Comparison of ENCODE assay signal across 1 cellular context in the genomic region with DNA sequence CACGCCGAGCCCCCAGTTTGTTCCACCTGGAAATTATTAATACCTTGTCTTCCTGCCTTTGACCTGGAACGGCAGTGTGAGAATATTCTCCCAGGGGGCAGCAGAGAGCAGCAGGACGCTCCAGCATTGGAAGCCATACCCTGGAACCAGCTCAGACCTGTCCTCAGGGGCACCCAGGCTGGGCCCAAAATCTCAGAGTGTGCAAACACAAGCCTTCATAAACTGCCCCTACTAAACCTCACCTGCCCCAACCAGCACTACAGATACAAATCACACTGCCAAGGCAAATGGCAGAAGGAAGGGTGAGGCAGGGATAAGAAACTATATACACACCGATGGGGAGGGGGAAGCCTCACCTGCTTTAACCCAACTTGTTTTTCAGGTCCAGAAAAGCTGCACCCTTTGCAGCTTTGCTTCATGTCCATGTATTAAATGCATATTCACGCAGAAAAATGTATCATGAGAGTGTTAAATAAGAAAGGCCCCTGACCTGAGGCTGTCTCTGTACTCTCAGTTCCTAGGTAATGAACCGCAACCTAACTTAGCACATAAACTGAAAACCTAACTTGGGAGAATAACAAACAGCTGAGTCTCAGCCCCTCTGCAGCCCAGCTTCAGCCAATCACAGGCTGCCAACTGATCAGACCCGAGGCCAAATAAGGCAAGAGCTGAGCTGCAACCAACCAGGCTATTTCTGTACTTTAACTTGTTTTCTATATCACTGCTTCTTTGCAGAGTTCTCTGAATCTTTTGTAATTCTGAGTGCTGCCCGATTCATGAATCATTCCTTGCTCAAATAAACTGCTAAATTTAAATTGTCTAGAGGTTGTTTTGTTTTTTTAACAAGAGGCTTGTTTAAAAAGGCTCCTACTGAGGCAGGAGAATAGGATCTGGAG.
TF ChIP-seq lines count a peak whose summit lies in the region.

No MANE protein-coding gene starts in this region.

TF ChIP-seq in GM23338, 12 proteins besides CTCF, POLR2A, EP300 and RAD21 (continued from another document):
- no peak for TF ChIP-seq ZNF462 (CRISPR knock-in tag; IDR thresholded peaks at IDR 0.05)
